ENCODE assay signal across 1 cellular context in genomic region chr6:112951829-112952228, GRCh38.
TF ChIP-seq lines count a peak whose summit lies in the region.

No MANE protein-coding gene starts in this region.

TF ChIP-seq in K562, 482 proteins besides CTCF, POLR2A, EP300 and RAD21 (continued from another document):
- TF ChIP-seq PBX2 (CRISPR knock-in tag; IDR thresholded peaks at IDR 0.05; ENCODE audit: low read depth) (no peak), PBX2 (tag; conservative IDR thresholded peaks at IDR 0.05; ENCODE audit: low read depth) (peak; percentile 65), GATA2 (CRISPR knock-in tag; IDR thresholded peaks at IDR 0.05) (no peak), FOXA3 (CRISPR knock-in tag; conservative IDR thresholded peaks at IDR 0.05 in 1 of 2, IDR thresholded peaks at IDR 0.05 in 1 of 2) (peak in 1 of 2 experiments; percentile 44; a peak in 1 of 4 replicates), CCNT2 (IDR thresholded peaks at IDR 0.05; ENCODE audit: borderline replicate concordance, extremely low read depth, insufficient read length, low read depth, low read length) (peak; percentile 33), SMAD4 (CRISPR knock-in tag; conservative IDR thresholded peaks at IDR 0.05) (peak; percentile 74), FOXK2 (conservative IDR thresholded peaks at IDR 0.05 in 1 of 2, IDR thresholded peaks at IDR 0.05 in 1 of 2; ENCODE audit: low read depth in 2 of 2) (peak; percentile 59 to 70; a peak in 1 of 4 replicates), NFIC (IDR thresholded peaks at IDR 0.05) (peak; percentile 91), FOXJ2 (tag; IDR thresholded peaks at IDR 0.05) (peak; percentile 85), MECOM (CRISPR knock-in tag; IDR thresholded peaks at IDR 0.05) (no peak), BCLAF1 (IDR thresholded peaks at IDR 0.05; ENCODE audit: borderline replicate concordance in 1 of 2, control insufficient read depth in 1 of 2, low read depth in 2 of 2, low read length in 1 of 2) (no peak), HINFP (tag; conservative IDR thresholded peaks at IDR 0.05; ENCODE audit: low read depth) (no peak), TBL1XR1 (IDR thresholded peaks at IDR 0.05; ENCODE audit: low read length in 2 of 2) (0 out of 4 replicates have a peak, but pooled peaks of 1 of the 2 experiments have one; percentile 36), SRSF3 (IDR thresholded peaks at IDR 0.05; ENCODE audit: insufficient read depth, low read length) (no peak), HLTF (IDR thresholded peaks at IDR 0.05) (no peak), SMARCE1 (IDR thresholded peaks at IDR 0.05) (peak; percentile 57; the same call in 1 of the 2 replicates), HDAC3 (IDR thresholded peaks at IDR 0.05; ENCODE audit: borderline replicate concordance, partially characterized antibody) (no peak), SOX6 (IDR thresholded peaks at IDR 0.05) (peak; percentile 63; the same call in 1 of the 2 replicates), ARID1B (IDR thresholded peaks at IDR 0.05) (peak; percentile 70), NCOR1 (IDR thresholded peaks at IDR 0.05) (peak; percentile 55; the same call in 1 of the 2 replicates), RBFOX2 (IDR thresholded peaks at IDR 0.05; ENCODE audit: low read depth, low read length) (no peak), DPF2 (IDR thresholded peaks at IDR 0.05) (peak; percentile 77), MEIS2 (IDR thresholded peaks at IDR 0.05; ENCODE audit: partially characterized antibody) (peak; percentile 56), KDM1A (IDR thresholded peaks at IDR 0.05) (0 out of 4 replicates have a peak, but pooled peaks of 1 of the 2 experiments have one; percentile 7), ZNF384 (IDR thresholded peaks at IDR 0.05; ENCODE audit: low read depth, low read length) (peak; percentile 71), ZBTB34 (CRISPR knock-in tag; IDR thresholded peaks at IDR 0.05) (no peak), SMARCA4 (IDR thresholded peaks at IDR 0.05) (peak; percentile 76), HDGF (IDR thresholded peaks at IDR 0.05) (no peak), CC2D1A (IDR thresholded peaks at IDR 0.05) (0 out of 2 replicates have a peak, but pooled peaks have one; percentile 13), CBFA2T3 (IDR thresholded peaks at IDR 0.05) (peak; percentile 63), ZNF57 (CRISPR knock-in tag; IDR thresholded peaks at IDR 0.05) (peak; percentile 90)
- TF ChIP-seq, protein P1, sequence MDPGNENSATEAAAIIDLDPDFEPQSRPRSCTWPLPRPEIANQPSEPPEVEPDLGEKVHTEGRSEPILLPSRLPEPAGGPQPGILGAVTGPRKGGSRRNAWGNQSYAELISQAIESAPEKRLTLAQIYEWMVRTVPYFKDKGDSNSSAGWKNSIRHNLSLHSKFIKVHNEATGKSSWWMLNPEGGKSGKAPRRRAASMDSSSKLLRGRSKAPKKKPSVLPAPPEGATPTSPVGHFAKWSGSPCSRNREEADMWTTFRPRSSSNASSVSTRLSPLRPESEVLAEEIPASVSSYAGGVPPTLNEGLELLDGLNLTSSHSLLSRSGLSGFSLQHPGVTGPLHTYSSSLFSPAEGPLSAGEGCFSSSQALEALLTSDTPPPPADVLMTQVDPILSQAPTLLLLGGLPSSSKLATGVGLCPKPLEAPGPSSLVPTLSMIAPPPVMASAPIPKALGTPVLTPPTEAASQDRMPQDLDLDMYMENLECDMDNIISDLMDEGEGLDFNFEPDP (CRISPR knock-in tag; IDR thresholded peaks at IDR 0.05), result no peak
- TF ChIP-seq, protein P2, sequence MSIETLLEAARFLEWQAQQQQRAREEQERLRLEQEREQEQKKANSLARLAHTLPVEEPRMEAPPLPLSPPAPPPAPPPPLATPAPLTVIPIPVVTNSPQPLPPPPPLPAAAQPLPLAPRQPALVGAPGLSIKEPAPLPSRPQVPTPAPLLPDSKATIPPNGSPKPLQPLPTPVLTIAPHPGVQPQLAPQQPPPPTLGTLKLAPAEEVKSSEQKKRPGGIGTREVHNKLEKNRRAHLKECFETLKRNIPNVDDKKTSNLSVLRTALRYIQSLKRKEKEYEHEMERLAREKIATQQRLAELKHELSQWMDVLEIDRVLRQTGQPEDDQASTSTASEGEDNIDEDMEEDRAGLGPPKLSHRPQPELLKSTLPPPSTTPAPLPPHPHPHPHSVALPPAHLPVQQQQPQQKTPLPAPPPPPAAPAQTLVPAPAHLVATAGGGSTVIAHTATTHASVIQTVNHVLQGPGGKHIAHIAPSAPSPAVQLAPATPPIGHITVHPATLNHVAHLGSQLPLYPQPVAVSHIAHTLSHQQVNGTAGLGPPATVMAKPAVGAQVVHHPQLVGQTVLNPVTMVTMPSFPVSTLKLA (conservative IDR thresholded peaks at IDR 0.05), result no peak
- TF ChIP-seq, protein P3, sequence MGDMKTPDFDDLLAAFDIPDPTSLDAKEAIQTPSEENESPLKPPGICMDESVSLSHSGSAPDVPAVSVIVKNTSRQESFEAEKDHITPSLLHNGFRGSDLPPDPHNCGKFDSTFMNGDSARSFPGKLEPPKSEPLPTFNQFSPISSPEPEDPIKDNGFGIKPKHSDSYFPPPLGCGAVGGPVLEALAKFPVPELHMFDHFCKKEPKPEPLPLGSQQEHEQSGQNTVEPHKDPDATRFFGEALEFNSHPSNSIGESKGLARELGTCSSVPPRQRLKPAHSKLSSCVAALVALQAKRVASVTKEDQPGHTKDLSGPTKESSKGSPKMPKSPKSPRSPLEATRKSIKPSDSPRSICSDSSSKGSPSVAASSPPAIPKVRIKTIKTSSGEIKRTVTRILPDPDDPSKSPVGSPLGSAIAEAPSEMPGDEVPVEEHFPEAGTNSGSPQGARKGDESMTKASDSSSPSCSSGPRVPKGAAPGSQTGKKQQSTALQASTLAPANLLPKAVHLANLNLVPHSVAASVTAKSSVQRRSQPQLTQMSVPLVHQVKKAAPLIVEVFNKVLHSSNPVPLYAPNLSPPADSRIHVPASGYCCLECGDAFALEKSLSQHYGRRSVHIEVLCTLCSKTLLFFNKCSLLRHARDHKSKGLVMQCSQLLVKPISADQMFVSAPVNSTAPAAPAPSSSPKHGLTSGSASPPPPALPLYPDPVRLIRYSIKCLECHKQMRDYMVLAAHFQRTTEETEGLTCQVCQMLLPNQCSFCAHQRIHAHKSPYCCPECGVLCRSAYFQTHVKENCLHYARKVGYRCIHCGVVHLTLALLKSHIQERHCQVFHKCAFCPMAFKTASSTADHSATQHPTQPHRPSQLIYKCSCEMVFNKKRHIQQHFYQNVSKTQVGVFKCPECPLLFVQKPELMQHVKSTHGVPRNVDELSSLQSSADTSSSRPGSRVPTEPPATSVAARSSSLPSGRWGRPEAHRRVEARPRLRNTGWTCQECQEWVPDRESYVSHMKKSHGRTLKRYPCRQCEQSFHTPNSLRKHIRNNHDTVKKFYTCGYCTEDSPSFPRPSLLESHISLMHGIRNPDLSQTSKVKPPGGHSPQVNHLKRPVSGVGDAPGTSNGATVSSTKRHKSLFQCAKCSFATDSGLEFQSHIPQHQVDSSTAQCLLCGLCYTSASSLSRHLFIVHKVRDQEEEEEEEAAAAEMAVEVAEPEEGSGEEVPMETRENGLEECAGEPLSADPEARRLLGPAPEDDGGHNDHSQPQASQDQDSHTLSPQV (IDR thresholded peaks at IDR 0.05), result 0 out of 2 replicates have a peak, but pooled peaks have one; percentile 22
